Comparison of ENCODE assay signal across 14 cellular contexts in genomic region chr4:2296621-2297601, GRCh38. TPM values are rescaled to one million over a fixed set of nuclear protein-coding genes. Genes with fewer than 3 reads are reported as not detected.
A peak's percentile ranks its signal among the peaks of the same experiment; 100 is the strongest.
DNase-seq lines count a peak whose midpoint lies in the region; ATAC-seq and TF ChIP-seq lines count a peak whose summit lies in the region.
"Had no signal": no experiment of that assay in that cellular context is flagged by ENCODE, and none has a peak within 500 bp of the region (broad histone marks: within the 10 kb centered on the region; RNA-seq: fewer than 3 reads in every experiment).

No MANE protein-coding gene starts in this region.

- H3K79me2 ChIP-seq in PC-3 (ENCODE audit: low read length), result no peaks in the 10 kb centered on the region

- peaks cover 0 to 11% (median 2%) of the 10 kb centered on the region in 3 donors for H3K36me3 Mint-ChIP-seq in CD8-positive, alpha-beta memory T cell
- peaks cover 0 to 7% (median 4%) of the 10 kb centered on the region in 5 donors for H3K36me3 Mint-ChIP-seq in naive thymus-derived CD4-positive, alpha-beta T cell
- H3K36me3 Mint-ChIP-seq: activated naive CD4-positive, alpha-beta T cell treated with anti-CD3 and anti-CD28 coated beads, Interleukin-2, amount 50 U/mL, for 72 hours had no signal

- H3K9me3 ChIP-seq in CD8-positive, alpha-beta memory T cell (ENCODE audit: low read length), result no peaks in the 10 kb centered on the region
- no peaks in the 10 kb centered on the region for H3K9me3 ChIP-seq in naive thymus-derived CD4-positive, alpha-beta T cell (ENCODE audit: control insufficient read depth in 2 of 3, low read length in 3 of 3)
- H3K9me3 ChIP-seq in PC-3 (ENCODE audit: low read length), result no peaks in the 10 kb centered on the region
- H3K9me3 ChIP-seq: A549 had no signal

- H3K9me2 ChIP-seq in PC-3 (replicated peaks; ENCODE audit: low read length), result no peaks in the 10 kb centered on the region

- no peaks in the 10 kb centered on the region for H3K36me3 ChIP-seq in CD8-positive, alpha-beta memory T cell (ENCODE audit: insufficient read depth, low read length)
- H3K36me3 ChIP-seq in naive thymus-derived CD4-positive, alpha-beta T cell (ENCODE audit: control insufficient read depth in 2 of 3, insufficient read depth in 3 of 3, low read length in 3 of 3), result no peaks in the 10 kb centered on the region
- H3K36me3 ChIP-seq in PC-3 (ENCODE audit: low read depth, low read length), result no peaks in the 10 kb centered on the region

- peaks cover 0 to 6% (median 0%) of the 10 kb centered on the region in 5 donors for H3K9me3 Mint-ChIP-seq in CD8-positive, alpha-beta memory T cell
- H3K9me3 Mint-ChIP-seq in naive thymus-derived CD4-positive, alpha-beta T cell, result peaks cover 0 to 16% (median 2%) of the 10 kb centered on the region in 11 donors
- H3K9me3 Mint-ChIP-seq: activated naive CD4-positive, alpha-beta T cell treated with anti-CD3 and anti-CD28 coated beads, Interleukin-2, amount 50 U/mL, for 72 hours had no signal

- no peak overlapping the region for H3K4me2 ChIP-seq in PC-3 (ENCODE audit: low read length)
- H3K4me2 ChIP-seq: A549 had no signal

- H3K4me1 ChIP-seq in CD8-positive, alpha-beta memory T cell (ENCODE audit: insufficient read depth, low read length), result peaks cover 29% of the 10 kb centered on the region
- H3K4me1 ChIP-seq in naive thymus-derived CD4-positive, alpha-beta T cell (ENCODE audit: control insufficient read depth in 2 of 2, insufficient read depth in 2 of 2, low read length in 2 of 2), result peaks cover 2 to 27% of the 10 kb centered on the region in 2 donors
- H3K4me1 ChIP-seq in PC-3 (ENCODE audit: insufficient read depth, low read length), result no peaks in the 10 kb centered on the region
- H3K4me1 ChIP-seq: A549 had no signal

- H3K4me3 Mint-ChIP-seq in CD8-positive, alpha-beta memory T cell, result no peak overlapping the region
- peak overlapping the region in 9 of 10 donors; percentile 10 to 81 (median 60) for H3K4me3 Mint-ChIP-seq in naive thymus-derived CD4-positive, alpha-beta T cell

- intact Hi-C loops in naive thymus-derived CD4-positive, alpha-beta T cell (cut with micrococcal nuclease), result no loop called here
- intact Hi-C loops in PC-3 (cut with micrococcal nuclease), result no loop called here

- H4K20me1 ChIP-seq in PC-3 (ENCODE audit: low read length), result no peaks in the 10 kb centered on the region

- ATAC-seq in naive thymus-derived CD4-positive, alpha-beta T cell, result peak; percentile 36
- no peak for ATAC-seq in PC-3
- ATAC-seq in GM21390 (IDR thresholded peaks at IDR 0.05; ENCODE audit: unreplicated experiment), result no peak
- ATAC-seq: A549; activated naive CD4-positive, alpha-beta T cell treated with anti-CD3 and anti-CD28 coated beads, Interleukin-2, amount 50 U/mL, for 72 hours had no signal

- peaks cover 0 to 2% of the 10 kb centered on the region in 2 donors for H3K27me3 Mint-ChIP-seq in CD8-positive, alpha-beta memory T cell
- peaks cover 0 to 6% (median 0%) of the 10 kb centered on the region in 5 donors for H3K27me3 Mint-ChIP-seq in naive thymus-derived CD4-positive, alpha-beta T cell

- TF ChIP-seq CTCF in PC-3 (conservative IDR thresholded peaks at IDR 0.05; ENCODE audit: low read depth, low read length), result no peak

- no TSS peak for BruUV-seq in PC-3 (replicated peaks; lab: Mats Ljungman, UMichigan)

- CTCF ChIA-PET in CD8-positive, alpha-beta memory T cell (lab: Charles Lee), result interaction anchor here (1.3 kb wide), 1 partner anchor 122 kb away, joined by 3 read pairs; the partner anchor contains the start of genes CFAP99 and ZFYVE28
- CTCF ChIA-PET in naive thymus-derived CD4-positive, alpha-beta T cell (lab: Charles Lee), result no interaction called here
- CTCF ChIA-PET in PC-3 (lab: Charles Lee), result no interaction called here

- no peaks in the 10 kb centered on the region for H3K27me3 ChIP-seq in CD8-positive, alpha-beta memory T cell (ENCODE audit: insufficient read depth, low read length, poor library complexity, severe bottlenecking)
- no peaks in the 10 kb centered on the region for H3K27me3 ChIP-seq in naive thymus-derived CD4-positive, alpha-beta T cell (ENCODE audit: control insufficient read depth in 2 of 2, insufficient read depth in 2 of 2, low read length in 2 of 2)
- no peaks in the 10 kb centered on the region for H3K27me3 ChIP-seq in PC-3 (ENCODE audit: low read length)

- no peak overlapping the region for H3K4me3 ChIP-seq in CD8-positive, alpha-beta memory T cell (ENCODE audit: low read length)
- H3K4me3 ChIP-seq in naive thymus-derived CD4-positive, alpha-beta T cell (ENCODE audit: low read length), result no peak overlapping the region
- no peak overlapping the region for H3K4me3 ChIP-seq in PC-3 (ENCODE audit: low read length)
- H3K4me3 ChIP-seq: A549, SK-N-MC had no signal

- POLR2A ChIA-PET in CD8-positive, alpha-beta memory T cell (lab: Charles Lee), result no interaction called here
- POLR2A ChIA-PET in naive thymus-derived CD4-positive, alpha-beta T cell (lab: Charles Lee), result interaction anchor here (1.2 kb wide), 1 partner anchor 35 kb away, joined by 3 read pairs; the partner anchor contains the start of gene MXD4
- POLR2A ChIA-PET in PC-3 (lab: Charles Lee; ENCODE audit: unreplicated experiment), result no interaction called here

- no peak overlapping the region for H3K27ac ChIP-seq in CD8-positive, alpha-beta memory T cell (ENCODE audit: low read depth, low read length)
- H3K27ac ChIP-seq in naive thymus-derived CD4-positive, alpha-beta T cell (ENCODE audit: low read depth, low read length), result no peak overlapping the region
- no peak overlapping the region for H3K27ac ChIP-seq in PC-3 (ENCODE audit: low read length)
- H3K27ac ChIP-seq: A549, SK-N-MC had no signal

- peaks cover 20 to 53% (median 47%) of the 10 kb centered on the region in 3 donors for H3K4me1 Mint-ChIP-seq in CD8-positive, alpha-beta memory T cell
- peaks cover 11 to 63% (median 43%) of the 10 kb centered on the region in 7 donors for H3K4me1 Mint-ChIP-seq in naive thymus-derived CD4-positive, alpha-beta T cell

- DNase-seq in NCI-H187 (lab: John Stamatoyannopoulos, UW) (peak; percentile 65 to 82), NCI-H187 treated with DMSO at 0.1 percent for 48 hours (lab: John Stamatoyannopoulos, UW) (no peak), AML-193 (lab: John Stamatoyannopoulos, UW) (no peak), PC-3 (no peak)
- peak in 2 of 5 donors; percentile 46 to 71 for DNase-seq in CD8-positive, alpha-beta memory T cell
- DNase-seq in activated CD8-positive, alpha-beta memory T cell treated with anti-CD3 and anti-CD28 coated beads, Interleukin-2, amount 50 U/mL, for 4 hours, result peak; percentile 20
- peak in 4 of 9 donors; percentile 26 to 40 (median 27) for DNase-seq in naive thymus-derived CD4-positive, alpha-beta T cell
- DNase-seq: activated CD4-positive, CD25-positive, alpha-beta regulatory T cell; EL; KBM-7 had no signal

- peak overlapping the region in 6 of 8 donors; percentile 9 to 95 (median 73) for H3K27ac Mint-ChIP-seq in CD8-positive, alpha-beta memory T cell
- H3K27ac Mint-ChIP-seq in naive thymus-derived CD4-positive, alpha-beta T cell, result peak overlapping the region in 8 of 9 donors; percentile 73 to 96 (median 86)

- H2AFZ ChIP-seq in PC-3 (ENCODE audit: low read length), result no peak overlapping the region

- no peaks in the 10 kb centered on the region for H3F3A ChIP-seq in PC-3 (ENCODE audit: low read length, unreplicated experiment)

- H3K9ac ChIP-seq in PC-3 (ENCODE audit: low read length), result no peak overlapping the region

RNA-seq across cellular contexts. Expression of gene MXD4, which starts 35.0 kb away (rescaled TPM):
- total RNA-seq in CD8-positive, alpha-beta memory T cell, result 10 to 100 TPM; 10.2 to 12.2 TPM
- polyA plus RNA-seq in CD8-positive, alpha-beta memory T cell, result 47.2 TPM
- total RNA-seq in naive thymus-derived CD4-positive, alpha-beta T cell, result 100 to 1,000 TPM in 1 of 5 experiments, 10 to 100 TPM in 4; 25.6 to 106 (median 46.0) TPM
- polyA plus RNA-seq in naive thymus-derived CD4-positive, alpha-beta T cell, result 10 to 100 TPM; 18.9 to 25.4 TPM
- 18.9 and 27.6 TPM in 2 replicates for total RNA-seq in PC-3 (2014; rRNA removed)

RNA-seq across cellular contexts. Expression of gene HAUS3, which starts 55.0 kb away (rescaled TPM):
- total RNA-seq in CD8-positive, alpha-beta memory T cell, result 10 to 100 TPM; 23.8 to 23.9 TPM
- polyA plus RNA-seq in CD8-positive, alpha-beta memory T cell, result 26.6 TPM
- 10 to 100 TPM; 24.4 to 88.2 (median 34.1) TPM for total RNA-seq in naive thymus-derived CD4-positive, alpha-beta T cell
- polyA plus RNA-seq in naive thymus-derived CD4-positive, alpha-beta T cell, result 10 to 100 TPM; 18.5 to 25.9 TPM
- 6.2 and 9.5 TPM in 2 replicates for total RNA-seq in PC-3 (2014; rRNA removed)

RNA-seq across cellular contexts. Expression of gene POLN, which starts 55.0 kb away (rescaled TPM):
- total RNA-seq in CD8-positive, alpha-beta memory T cell, result 1 to 10 TPM; 1.5 to 1.6 TPM
- 0.55 TPM for polyA plus RNA-seq in CD8-positive, alpha-beta memory T cell
- 1 to 10 TPM; 2.4 to 5.4 (median 3.2) TPM for total RNA-seq in naive thymus-derived CD4-positive, alpha-beta T cell
- under 1 TPM; 0.17 to 0.95 TPM for polyA plus RNA-seq in naive thymus-derived CD4-positive, alpha-beta T cell
- 0.26 and 1.5 TPM in 2 replicates for total RNA-seq in PC-3 (2014; rRNA removed)

Comparison
In these comparisons a context has a peak if more than half of its experiments do, and no peak if none do; other contexts are left out.
1. DNase-seq: peak in NCI-H187 (2 of 2) and activated CD8-positive, alpha-beta memory T cell treated with anti-CD3 and anti-CD28 coated beads, Interleukin-2, amount 50 U/mL, for 4 hours (single experiment); none in NCI-H187 treated with DMSO at 0.1 percent for 48 hours (single experiment), AML-193 (0 of 2) and PC-3 (single experiment).
2. H3K4me3 Mint-ChIP-seq: peak in naive thymus-derived CD4-positive, alpha-beta T cell (9 of 10); none in CD8-positive, alpha-beta memory T cell (0 of 7).